In the genomic region with DNA sequence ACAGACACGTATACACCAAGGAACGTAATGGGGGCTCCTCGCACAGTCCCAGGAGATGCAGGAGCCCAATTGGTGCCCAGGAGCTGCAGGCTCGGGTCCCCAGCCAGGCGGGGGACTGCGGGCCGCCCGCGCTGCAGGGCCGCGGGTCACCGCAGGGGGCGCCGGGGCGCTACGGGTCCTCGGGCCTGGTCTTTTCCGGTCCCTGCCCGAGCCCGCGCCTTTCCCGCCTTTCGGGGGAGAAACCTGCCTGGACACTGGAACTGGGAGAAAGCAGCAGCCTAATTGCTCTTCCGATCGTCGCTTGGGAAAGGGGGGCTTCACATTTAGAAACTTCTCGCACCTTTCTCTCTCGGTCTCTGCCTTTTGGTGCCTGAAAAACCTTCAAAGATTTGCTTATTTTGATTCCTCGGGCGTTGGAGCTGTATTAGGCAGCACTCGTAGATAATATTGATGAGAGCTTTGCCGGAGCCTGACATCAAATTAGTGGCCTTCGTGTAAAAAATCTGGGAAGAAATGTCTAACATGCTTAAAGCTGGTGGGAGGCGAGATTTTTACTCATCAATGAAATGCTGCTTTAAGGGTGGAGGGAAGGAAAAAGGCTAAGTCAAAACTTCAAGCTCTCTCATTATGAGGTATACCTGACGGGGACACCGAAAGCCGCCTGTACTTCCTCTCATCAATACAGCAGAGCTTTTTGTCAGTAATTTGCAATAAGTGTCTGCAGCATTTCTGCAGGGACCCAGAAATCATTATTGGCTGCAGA, we compare ENCODE assay signal across 9 cellular contexts. TPM values are rescaled to one million over a fixed set of nuclear protein-coding genes. Genes with fewer than 3 reads are reported as not detected.
A peak's percentile ranks its signal among the peaks of the same experiment; 100 is the strongest.
DNase-seq lines count a peak whose midpoint lies in the region; ATAC-seq, FAIRE-seq and TF ChIP-seq lines count a peak whose summit lies in the region.
"Had no signal": no experiment of that assay in that cellular context is flagged by ENCODE, and none has a peak within 500 bp of the region (broad histone marks: within the 10 kb centered on the region; RNA-seq: fewer than 3 reads in every experiment).

No MANE protein-coding gene starts in this region.

- BruUV-seq in OCI-LY7 (replicated peaks; lab: Mats Ljungman, UMichigan), result no TSS peak

- H3K9me3 ChIP-seq in OCI-LY7 (ENCODE audit: low read length) (no peaks in the 10 kb centered on the region), breast epithelium (no peaks in the 10 kb centered on the region)

- CTCF ChIA-PET in activated CD4-positive, alpha-beta T cell treated with anti-CD3 and anti-CD28 coated beads for 36 hours (lab: Charles Lee), result interaction anchor here (0.6 to 2.5 kb wide), 22 partner anchors 8 to 436 kb away, joined by 3 to 26 read pairs (median 4); a partner anchor contains a TSS
- CTCF ChIA-PET in OCI-LY7 (lab: Charles Lee; ENCODE audit: unreplicated experiment), result no interaction called here

- peaks cover 81% of the 10 kb centered on the region for H3K27me3 Mint-ChIP-seq in activated CD4-positive, alpha-beta T cell treated with anti-CD3 and anti-CD28 coated beads for 36 hours

- TF ChIP-seq CTCF in OCI-LY7 (conservative IDR thresholded peaks at IDR 0.05; ENCODE audit: low read length) (peak; percentile 64), breast epithelium (IDR thresholded peaks at IDR 0.05) (no peak)

- peaks cover 3 to 83% of the 10 kb centered on the region in 2 donors for H3K27me3 ChIP-seq in breast epithelium

- H3K27ac ChIP-seq in OCI-LY7 (ENCODE audit: low read depth, low read length, poor library complexity, severe bottlenecking), result no peak overlapping the region
- no peak overlapping the region for H3K27ac ChIP-seq in breast epithelium

- H3K4me3 ChIP-seq in OCI-LY7 (ENCODE audit: low read depth, low read length, poor library complexity, severe bottlenecking) (peak overlapping the region; percentile 52), breast epithelium (peak overlapping the region in 1 of 3 donors; percentile 51)

- no peak for TF ChIP-seq POLR2A in breast epithelium (IDR thresholded peaks at IDR 0.05)

- POLR2A ChIA-PET in activated CD4-positive, alpha-beta T cell treated with anti-CD3 and anti-CD28 coated beads for 36 hours (lab: Charles Lee), result no interaction called here
- POLR2A ChIA-PET in OCI-LY7 (lab: Charles Lee), result interaction anchor here (0.7 to 1.2 kb wide), 3 partner anchors 8 to 152 kb away, joined by 3 to 5 read pairs (median 4); no protein-coding TSS in a partner anchor

- H3K36me3 Mint-ChIP-seq in activated CD4-positive, alpha-beta T cell treated with anti-CD3 and anti-CD28 coated beads for 36 hours (ENCODE audit: low read depth), result peaks cover 7% of the 10 kb centered on the region

- no peak overlapping the region; the same call in 1 of the 2 replicates for H2AFZ ChIP-seq in OCI-LY7 (ENCODE audit: low read length)

- H3K36me3 ChIP-seq in OCI-LY7 (ENCODE audit: insufficient read depth, low read length) (no peaks in the 10 kb centered on the region), breast epithelium (no peaks in the 10 kb centered on the region)

- FAIRE-seq in frontal cortex (lab: Jason Lieb, UNC), result no peak

- H3K27ac Mint-ChIP-seq in activated CD4-positive, alpha-beta T cell treated with anti-CD3 and anti-CD28 coated beads for 36 hours, result peak overlapping the region; percentile 31

- ATAC-seq in activated CD4-positive, alpha-beta T cell treated with anti-CD3 and anti-CD28 coated beads for 36 hours, result peak; percentile 69
- ATAC-seq in stimulated activated naive CD8-positive, alpha-beta T cell treated with anti-CD3 and anti-CD28 coated beads, Interleukin-15, Interleukin-2, amounts not matched to agents 100 U/mL and 50 U/mL, for 24 hours, result no peak

- H3K9me3 Mint-ChIP-seq in activated CD4-positive, alpha-beta T cell treated with anti-CD3 and anti-CD28 coated beads for 36 hours (ENCODE audit: low read depth), result no peaks in the 10 kb centered on the region

- intact Hi-C loops in activated CD4-positive, alpha-beta T cell treated with anti-CD3 and anti-CD28 coated beads for 36 hours (cut with DNase I, micrococcal nuclease), result loop anchor here (2.0 to 10.0 kb wide), 3 partner anchors 105 to 675 kb away; a partner anchor contains a TSS
- intact Hi-C loops in OCI-LY7 (cut with micrococcal nuclease; ENCODE audit: unreplicated experiment), result no loop called here
- intact Hi-C loops in breast epithelium (cut with DNase I; ENCODE audit: low total_unique reads), result no loop called here

- H3K4me3 Mint-ChIP-seq in activated CD4-positive, alpha-beta T cell treated with anti-CD3 and anti-CD28 coated beads for 36 hours, result peak overlapping the region; percentile 41

- DNase-seq in activated CD4-positive, alpha-beta T cell treated with anti-CD3 and anti-CD28 coated beads for 36 hours, result peak; percentile 63
- DNase-seq in activated CD4-positive, alpha-beta T cell treated with anti-CD3 and anti-CD28 coated beads, Interleukin-2, amount 50 U/mL, for 1 hour, result no peak
- DNase-seq in OCI-LY7 (ENCODE audit: low spot score) (peak; percentile 4), frontal cortex (ENCODE audit: low spot score in 2 of 2) (peak; percentile 10 to 46), breast epithelium (ENCODE audit: low spot score in 2 of 2) (no peak), SHP77 treated with DMSO at 0.1 percent for 48 hours (lab: John Stamatoyannopoulos, UW) (no peak)
- DNase-seq in stimulated activated naive CD8-positive, alpha-beta T cell treated with anti-CD3 and anti-CD28 coated beads, Interleukin-15, Interleukin-2, amounts not matched to agents 100 U/mL and 50 U/mL, for 24 hours, result peak; percentile 48
- DNase-seq in activated CD4-positive, CD25-positive, alpha-beta regulatory T cell treated with anti-CD3 and anti-CD28 coated beads, Interleukin-2, amount 50 U/mL, for 72 hours, result no peak

- no peaks in the 10 kb centered on the region for H4K20me1 ChIP-seq in OCI-LY7 (ENCODE audit: insufficient read depth, low read length)

- H3K9me2 ChIP-seq in OCI-LY7 (ENCODE audit: insufficient read depth, low read length), result no peaks in the 10 kb centered on the region

- no peaks in the 10 kb centered on the region for H3K79me2 ChIP-seq in OCI-LY7 (ENCODE audit: insufficient read depth, low read depth, low read length)

- H3K4me1 Mint-ChIP-seq in activated CD4-positive, alpha-beta T cell treated with anti-CD3 and anti-CD28 coated beads for 36 hours, result peaks cover 48% of the 10 kb centered on the region

- no peaks in the 10 kb centered on the region for H3K4me1 ChIP-seq in OCI-LY7 (ENCODE audit: insufficient read depth, low read length, poor library complexity, severe bottlenecking)
- H3K4me1 ChIP-seq in breast epithelium, result peaks cover 0 to 14% of the 10 kb centered on the region in 2 donors

- H3K4me2 ChIP-seq in OCI-LY7 (ENCODE audit: low read length), result peak overlapping the region; percentile 46

RNA-seq across cellular contexts. Expression of a gene that starts 12.6 kb away (rescaled TPM):
- total RNA-seq in activated CD4-positive, alpha-beta T cell treated with anti-CD3 and anti-CD28 coated beads for 36 hours, result not detected
- total RNA-seq in OCI-LY7 (2014; rRNA removed; shearing (Covaris generic)), result not detected in 2 replicates
- total RNA-seq in OCI-LY7 (2022), result not detected in 2 replicates
- total RNA-seq in frontal cortex, result under 0.01 TPM
- not detected for total RNA-seq in breast epithelium
- total RNA-seq: RPMI7951 had no signal

Comparison
In these comparisons a context has a peak if more than half of its experiments do, and no peak if none do; other contexts are left out.
1. DNase-seq: peak in activated CD4-positive, alpha-beta T cell treated with anti-CD3 and anti-CD28 coated beads for 36 hours (single experiment), OCI-LY7 (single experiment), frontal cortex (2 of 2) and stimulated activated naive CD8-positive, alpha-beta T cell treated with anti-CD3 and anti-CD28 coated beads, Interleukin-15, Interleukin-2, amounts not matched to agents 100 U/mL and 50 U/mL, for 24 hours (single experiment); none in activated CD4-positive, alpha-beta T cell treated with anti-CD3 and anti-CD28 coated beads, Interleukin-2, amount 50 U/mL, for 1 hour (single experiment), activated CD4-positive, CD25-positive, alpha-beta regulatory T cell treated with anti-CD3 and anti-CD28 coated beads, Interleukin-2, amount 50 U/mL, for 72 hours (single experiment), breast epithelium (0 of 2) and SHP77 treated with DMSO at 0.1 percent for 48 hours (single experiment).
2. intact Hi-C loops: an anchor here in activated CD4-positive, alpha-beta T cell treated with anti-CD3 and anti-CD28 coated beads for 36 hours (2.0 to 10.0 kb wide); none called in OCI-LY7 and breast epithelium.